ENCODE assay signal across 15 cellular contexts in genomic region chr2:199509401-199509800, GRCh38. TPM values are rescaled to one million over a fixed set of nuclear protein-coding genes. Genes with fewer than 3 reads are reported as not detected.
A peak's percentile ranks its signal among the peaks of the same experiment; 100 is the strongest.
DNase-seq lines count a peak whose midpoint lies in the region; ATAC-seq and TF ChIP-seq lines count a peak whose summit lies in the region.
"Had no signal": no experiment of that assay in that cellular context is flagged by ENCODE, and none has a peak within 500 bp of the region (broad histone marks: within the 10 kb centered on the region; RNA-seq: fewer than 3 reads in every experiment).

No MANE protein-coding gene starts in this region.

- H3K27ac ChIP-seq in left lung = no peak overlapping the region
- H3K27ac ChIP-seq: psoas muscle had no signal

- H3K27me3 ChIP-seq in left lung = no peaks in the 10 kb centered on the region

- no peak for TF ChIP-seq CTCF in left lung (IDR thresholded peaks at IDR 0.05)

- H3K4me3 ChIP-seq in left lung = no peak overlapping the region
- H3K4me3 ChIP-seq: psoas muscle had no signal

- DNase-seq in left lung (no peak), T-cell (no peak), glomerular visceral epithelial cell (ENCODE audit: extremely low spot score) (no peak)
- no peak for DNase-seq in stimulated activated CD4-positive, alpha-beta T cell treated with anti-CD3 and anti-CD28 coated beads, Interleukin-2, amount 100 ng/mL, for 48 hours
- DNase-seq: CD8-positive, alpha-beta memory T cell; NCI-H1417; psoas muscle; stimulated activated CD8-positive, alpha-beta memory T cell treated with anti-CD3 and anti-CD28 coated beads, Interleukin-4, amount 100 ng/mL, for 48 hours; T-helper 2 cell had no signal

- H3K9me3 ChIP-seq in left lung = no peaks in the 10 kb centered on the region
- H3K9me3 ChIP-seq: psoas muscle had no signal

- H3K36me3 Mint-ChIP-seq in T-cell = no peaks in the 10 kb centered on the region
- H3K36me3 Mint-ChIP-seq: activated naive CD8-positive, alpha-beta T cell had no signal

- no peaks in the 10 kb centered on the region for H3K36me3 ChIP-seq in left lung

- intact Hi-C loops in left lung (cut with DNase I) = loop anchor here in 1 of 2 donors (10.0 kb wide), 1 partner anchor 485 kb away; no protein-coding TSS in a partner anchor

- no peak overlapping the region for H3K4me3 Mint-ChIP-seq in T-cell
- H3K4me3 Mint-ChIP-seq: activated naive CD8-positive, alpha-beta T cell; CD8-positive, alpha-beta memory T cell had no signal

- H3K4me1 Mint-ChIP-seq in T-cell = no peaks in the 10 kb centered on the region
- H3K4me1 Mint-ChIP-seq: CD8-positive, alpha-beta memory T cell had no signal

- H3K9me3 Mint-ChIP-seq in T-cell = peaks cover 0 to 4% (median 0%) of the 10 kb centered on the region in 3 donors
- H3K9me3 Mint-ChIP-seq: CD8-positive, alpha-beta memory T cell had no signal

- H3K27ac Mint-ChIP-seq in T-cell = no peak overlapping the region
- H3K27ac Mint-ChIP-seq: activated naive CD8-positive, alpha-beta T cell; CD8-positive, alpha-beta memory T cell had no signal

- POLR2A ChIA-PET in T-cell (lab: Charles Lee) = no interaction called here

- no peaks in the 10 kb centered on the region for H3K4me1 ChIP-seq in left lung
- H3K4me1 ChIP-seq: psoas muscle had no signal

- peaks cover 14 to 35% of the 10 kb centered on the region in 2 donors for H3K27me3 Mint-ChIP-seq in T-cell

- CTCF ChIA-PET in T-cell (lab: Charles Lee) = no interaction called here

- peak; percentile 88 for ATAC-seq in GM18502 (IDR thresholded peaks at IDR 0.05; ENCODE audit: poor library complexity, unreplicated experiment)
- peak; percentile 81 for ATAC-seq in GM19452 (IDR thresholded peaks at IDR 0.05; ENCODE audit: unreplicated experiment)
- ATAC-seq in HG02759 (IDR thresholded peaks at IDR 0.05; ENCODE audit: unreplicated experiment) = peak; percentile 77
- ATAC-seq in HG03175 (IDR thresholded peaks at IDR 0.05; ENCODE audit: unreplicated experiment) = peak; percentile 90
- no peak for ATAC-seq in left lung
- no peak for ATAC-seq in T-cell (replicated peaks in 1 of 4)
- ATAC-seq: Panc1, psoas muscle had no signal

RNA-seq across cellular contexts. Expression of gene SATB2, which starts 51.7 kb away (rescaled TPM):
- total RNA-seq in left lung = 1 to 10 TPM; 4.0 to 4.5 TPM
- total RNA-seq in T-cell = under 1 TPM; 0.15 to 0.54 (median 0.23) TPM

Comparison
In these comparisons a context has a peak if more than half of its experiments do, and no peak if none do; other contexts are left out.
1. ATAC-seq: peak in GM18502 (single experiment), GM19452 (single experiment), HG02759 (single experiment) and HG03175 (single experiment); none in left lung (single experiment) and T-cell (0 of 4).